9 cellular contexts compared by ENCODE assay signal in genomic region chr13:82654851-82655517, GRCh38.
A peak's percentile ranks its signal among the peaks of the same experiment; 100 is the strongest.
DNase-seq lines count a peak whose midpoint lies in the region; ATAC-seq, FAIRE-seq and TF ChIP-seq lines count a peak whose summit lies in the region.
"Had no signal": no experiment of that assay in that cellular context is flagged by ENCODE, and none has a peak within 500 bp of the region (broad histone marks: within the 10 kb centered on the region; RNA-seq: fewer than 3 reads in every experiment).

No MANE protein-coding gene starts in this region.

- DNase-seq in MV-4-11 (lab: John Stamatoyannopoulos, UW) (peak; percentile 70), choroid plexus epithelial cell (ENCODE audit: low read depth) (peak; percentile 92), left lung (peak; percentile 50 to 67), urothelium cell line (ENCODE audit: low spot score) (peak; percentile 1), dermis blood vessel endothelial cell (no peak)
- DNase-seq: activated gamma-delta T cell treated with Interleukin-2 at 50 U/mL for 16 hours, Kasumi-1 had no signal

- H3K4me1 ChIP-seq in left lung: no peaks in the 10 kb centered on the region

- no peaks in the 10 kb centered on the region for H3K36me3 ChIP-seq in left lung

- TF ChIP-seq CTCF in choroid plexus epithelial cell (conservative IDR thresholded peaks at IDR 0.05; ENCODE audit: low read depth, low read length): no peak
- TF ChIP-seq CTCF in left lung (IDR thresholded peaks at IDR 0.05): no peak

- no peaks in the 10 kb centered on the region for H3K9me3 ChIP-seq in left lung

- intact Hi-C loops in left lung (cut with DNase I): no loop called here

- H3K27me3 ChIP-seq in left lung: no peaks in the 10 kb centered on the region

- H3K4me3 ChIP-seq in choroid plexus epithelial cell (ENCODE audit: low read depth, low read length) (no peak overlapping the region), left lung (no peak overlapping the region)

- ATAC-seq in left lung (peak; percentile 84), GM21723 (IDR thresholded peaks at IDR 0.05; ENCODE audit: unreplicated experiment) (no peak), GM21447 (IDR thresholded peaks at IDR 0.05; ENCODE audit: unreplicated experiment) (no peak)

- H3K27ac ChIP-seq in left lung: peak overlapping the region in 1 of 2 donors; percentile 39

- FAIRE-seq in urothelium cell line (lab: Jason Lieb, UNC): no peak
